ENCODE assay signal across 9 cellular contexts in genomic region chr14:64878775-64879634, GRCh38. TPM values are rescaled to one million over a fixed set of nuclear protein-coding genes. Genes with fewer than 3 reads are reported as not detected.
DNase-seq lines count a peak whose midpoint lies in the region; ATAC-seq and TF ChIP-seq lines count a peak whose summit lies in the region.
"Had no signal": no experiment of that assay in that cellular context is flagged by ENCODE, and none has a peak within 500 bp of the region (broad histone marks: within the 10 kb centered on the region; RNA-seq: fewer than 3 reads in every experiment).

No MANE protein-coding gene starts in this region.

- H3K4me3 Mint-ChIP-seq in neural crest cell, result peak overlapping the region; percentile 79

- peaks cover 94% of the 10 kb centered on the region for H3K27me3 Mint-ChIP-seq in neural crest cell (ENCODE audit: low read depth)

- in situ Hi-C loops in GM13977 (cut with MboI; ENCODE audit: low pct_unique_long_range_greater_than_20kb, low sequenced_read_pairs, unreplicated experiment), result no loop called here

- peaks cover 80% of the 10 kb centered on the region for H3K27me3 ChIP-seq in ectodermal cell (ENCODE audit: control insufficient read depth, insufficient read depth, low read length, poor library complexity, severe bottlenecking)

- ATAC-seq in HG03571 (IDR thresholded peaks at IDR 0.05; ENCODE audit: unreplicated experiment) (no peak), GM19467 (IDR thresholded peaks at IDR 0.05; ENCODE audit: unreplicated experiment) (no peak)

- no peak overlapping the region for H3K27ac Mint-ChIP-seq in neural crest cell (ENCODE audit: unreplicated experiment)

- H3K27ac ChIP-seq in ectodermal cell (ENCODE audit: insufficient read depth, low read depth, low read length, poor library complexity, severe bottlenecking), result no peak overlapping the region
- H3K27ac ChIP-seq: C4-2B had no signal

- H3K36me3 Mint-ChIP-seq in neural crest cell (ENCODE audit: low read depth), result no peaks in the 10 kb centered on the region

- no peak for TF ChIP-seq CTCF in neural crest cell (conservative IDR thresholded peaks at IDR 0.05)
- no peak for TF ChIP-seq CTCF in GM13977 (IDR thresholded peaks at IDR 0.05; ENCODE audit: extremely low read depth, insufficient read depth, missing control alignments)

- H3K4me1 ChIP-seq in ectodermal cell (ENCODE audit: control insufficient read depth, insufficient read depth, low read length), result no peaks in the 10 kb centered on the region

- 4% methylated on average over 43 of the region's 43 CpGs for WGBS in ectodermal cell, 2 experiments

- DNase-seq in NCI-H510A treated with DMSO at 0.1 percent for 48 hours (lab: John Stamatoyannopoulos, UW) (peak; percentile 50), NCI-H510A (lab: John Stamatoyannopoulos, UW) (no peak), NCI-H345 treated with DMSO at 0.1 percent for 48 hours (lab: John Stamatoyannopoulos, UW; ENCODE audit: unreplicated experiment) (peak; percentile 46), neural crest cell (ENCODE audit: low read depth, low spot score) (no peak), GM13977 (ENCODE audit: low spot score) (no peak)

- no peaks in the 10 kb centered on the region for H3K36me3 ChIP-seq in ectodermal cell (ENCODE audit: control insufficient read depth, insufficient read depth, low read length)

- no peaks in the 10 kb centered on the region for H3K9me3 ChIP-seq in ectodermal cell (ENCODE audit: control insufficient read depth, low read length)

- H3K4me1 Mint-ChIP-seq in neural crest cell, result peaks cover 3% of the 10 kb centered on the region

- H3K4me3 ChIP-seq in ectodermal cell (ENCODE audit: insufficient read depth, low read depth, low read length), result peak overlapping the region; percentile 62

- no peaks in the 10 kb centered on the region for H3K9me3 Mint-ChIP-seq in neural crest cell

RNA-seq across cellular contexts. Expression of gene SPTB, which starts 0.7 kb away (rescaled TPM):
- polyA plus RNA-seq in ectodermal cell (2013, experiment 1 of 4), result 3.1 TPM
- polyA plus RNA-seq in ectodermal cell (2013, experiment 2 of 4), result 4.1 TPM
- 1.8 TPM for polyA plus RNA-seq in ectodermal cell (2013, experiment 3 of 4)
- polyA plus RNA-seq in ectodermal cell (2013, experiment 4 of 4), result 1.8 TPM
- 0.16 and 0.18 TPM in 2 replicates for total RNA-seq in neural crest cell

RNA-seq across cellular contexts. Expression of gene CHURC1, which starts 35.2 kb away (rescaled TPM):
- 40.2 TPM for polyA plus RNA-seq in ectodermal cell (2013, experiment 1 of 4)
- 44.3 TPM for polyA plus RNA-seq in ectodermal cell (2013, experiment 2 of 4)
- polyA plus RNA-seq in ectodermal cell (2013, experiment 3 of 4), result 32.0 TPM
- 30.5 TPM for polyA plus RNA-seq in ectodermal cell (2013, experiment 4 of 4)
- 33.1 and 34.4 TPM in 2 replicates for total RNA-seq in neural crest cell

Comparison
In these comparisons a context has a peak if more than half of its experiments do, and no peak if none do; other contexts are left out.
1. DNase-seq: peak in NCI-H510A treated with DMSO at 0.1 percent for 48 hours (single experiment) and NCI-H345 treated with DMSO at 0.1 percent for 48 hours (single experiment); none in NCI-H510A (single experiment), neural crest cell (single experiment) and GM13977 (single experiment).